18 cellular contexts compared by ENCODE assay signal in genomic region chr13:101394597-101394996, GRCh38. TPM values are rescaled to one million over a fixed set of nuclear protein-coding genes. Genes with fewer than 3 reads are reported as not detected.
A peak's percentile ranks its signal among the peaks of the same experiment; 100 is the strongest.
DNase-seq lines count a peak whose midpoint lies in the region; FAIRE-seq and TF ChIP-seq lines count a peak whose summit lies in the region.
"Had no signal": no experiment of that assay in that cellular context is flagged by ENCODE, and none has a peak within 500 bp of the region (broad histone marks: within the 10 kb centered on the region; RNA-seq: fewer than 3 reads in every experiment).

No MANE protein-coding gene starts in this region.

- H3K27me3 Mint-ChIP-seq in chondrocyte (ENCODE audit: low read depth) (no peaks in the 10 kb centered on the region), osteocyte (ENCODE audit: unreplicated experiment) (no peaks in the 10 kb centered on the region)

- H3K4me1 Mint-ChIP-seq in chondrocyte (ENCODE audit: low read depth) (peaks cover 69% of the 10 kb centered on the region), osteocyte (ENCODE audit: unreplicated experiment) (peaks cover 72% of the 10 kb centered on the region)
- H3K4me1 Mint-ChIP-seq: CD14-positive monocyte had no signal

- no peak overlapping the region for H3K4me3 Mint-ChIP-seq in chondrocyte (ENCODE audit: unreplicated experiment)
- no peak overlapping the region for H3K4me3 Mint-ChIP-seq in osteocyte (ENCODE audit: unreplicated experiment)
- H3K4me3 Mint-ChIP-seq: CD14-positive monocyte; CD8-positive, alpha-beta T cell; HFFc6 had no signal

- no peaks in the 10 kb centered on the region for H3K9me3 Mint-ChIP-seq in chondrocyte (ENCODE audit: low read depth)
- H3K9me3 Mint-ChIP-seq in osteocyte (ENCODE audit: unreplicated experiment): peaks cover 12% of the 10 kb centered on the region
- H3K9me3 Mint-ChIP-seq: CD8-positive, alpha-beta T cell; HFFc6 had no signal

- DNase-seq in DMS53 (lab: John Stamatoyannopoulos, UW) (peak; percentile 0), DMS53 treated with DMSO at 0.1 percent for 48 hours (lab: John Stamatoyannopoulos, UW; ENCODE audit: unreplicated experiment) (no peak), H54 (ENCODE audit: insufficient read length, low spot score) (no peak), chondrocyte (ENCODE audit: low spot score) (no peak), osteocyte (ENCODE audit: extremely low spot score, unreplicated experiment) (no peak), occipital lobe (lab: John Stamatoyannopoulos, UW) (no peak), substantia nigra (lab: John Stamatoyannopoulos, UW) (no peak)
- DNase-seq: CD8-positive, alpha-beta T cell; COR-L47; DMS153; GF-D8; GOT3; HFFc6 had no signal

- peak overlapping the region; percentile 76 for H3K27ac Mint-ChIP-seq in chondrocyte (ENCODE audit: unreplicated experiment)
- H3K27ac Mint-ChIP-seq in osteocyte (ENCODE audit: unreplicated experiment): peak overlapping the region; percentile 77
- H3K27ac Mint-ChIP-seq: CD14-positive monocyte; CD8-positive, alpha-beta T cell; HFFc6 had no signal

- FAIRE-seq in H54 (lab: Jason Lieb, UNC): peak; percentile 97
- FAIRE-seq: D721Med, GM19239 had no signal

- TF ChIP-seq CTCF in chondrocyte (IDR thresholded peaks at IDR 0.05) (no peak), osteocyte (IDR thresholded peaks at IDR 0.05) (no peak)

- H3K27ac ChIP-seq in substantia nigra (ENCODE audit: low read depth, low read length, poor library complexity, severe bottlenecking): no peak overlapping the region
- H3K27ac ChIP-seq: 22Rv1, HL-60 had no signal

- H3K36me3 Mint-ChIP-seq in chondrocyte (ENCODE audit: low read depth) (peaks cover 6% of the 10 kb centered on the region), osteocyte (ENCODE audit: unreplicated experiment) (peaks cover 28% of the 10 kb centered on the region)
- H3K36me3 Mint-ChIP-seq: CD14-positive monocyte; CD8-positive, alpha-beta T cell had no signal

- TF ChIP-seq POLR2A in H54 (IDR thresholded peaks at IDR 0.05; ENCODE audit: low read depth, low read length): no peak

RNA-seq across cellular contexts. Expression of gene NALCN, which starts 21.7 kb away (rescaled TPM):
- total RNA-seq in chondrocyte: 38.0 to 59.7 TPM (median 38.6 TPM) in 3 replicates
- 58.3 and 58.8 TPM in 2 replicates for total RNA-seq in osteocyte
- 28.5 TPM for total RNA-seq in occipital lobe
- total RNA-seq: CD8-positive, alpha-beta T cell had no signal

RNA-seq across cellular contexts. Expression of gene ITGBL1, which starts 57.9 kb away (rescaled TPM):
- total RNA-seq in chondrocyte (391 to 806 TPM (median 407 TPM) in 3 replicates), osteocyte (1,450 and 1,519 TPM in 2 replicates), occipital lobe (1.1 TPM)
- total RNA-seq: CD8-positive, alpha-beta T cell had no signal

Comparison
In these comparisons a context has a peak if more than half of its experiments do, and no peak if none do; other contexts are left out.
1. RNA of gene ITGBL1, which starts 57.9 kb away (total RNA-seq): 1,450 to 1,519 TPM in osteocyte and 391 to 806 TPM in chondrocyte; 1.1 TPM in occipital lobe (single experiment); every median in the first group is over 100 times any median in the second.